In genomic region chr22:20702546-20703413, GRCh38 we compare ENCODE assay signal across 8 cellular contexts.
DNase-seq lines count a peak whose midpoint lies in the region; ATAC-seq and TF ChIP-seq lines count a peak whose summit lies in the region.
"Not testable (repeated sequence)": the region's sequence is repeated elsewhere in the genome, so short reads cannot be mapped to it uniquely, and the experiment has no call there.

No MANE protein-coding gene starts in this region.

- CTCF ChIA-PET in T-cell (lab: Charles Lee), result interaction anchor here in 1 of 2 donors (0.6 kb wide), 1 partner anchor 155 kb away, joined by 5 read pairs; no protein-coding TSS in a partner anchor

- H3K4me3 ChIP-seq in right atrium auricular region, result peak overlapping the region; percentile 62 to 68
- peak overlapping the region; percentile 60 to 63 for H3K4me3 ChIP-seq in uterus

- H3K36me3 ChIP-seq in right atrium auricular region, uterus: not testable (repeated sequence)

- not testable (repeated sequence) for H3K4me1 ChIP-seq in right atrium auricular region, uterus

- peak; percentile 60 for ATAC-seq in HG02884 (IDR thresholded peaks at IDR 0.05; ENCODE audit: unreplicated experiment)
- peak; percentile 78 to 80 (median 79) for ATAC-seq in T-cell (replicated peaks in 1 of 4)

- DNase-seq in GM13977 (ENCODE audit: low spot score) (peak; percentile 96), NCI-H146 treated with DMSO at 0.1 percent for 48 hours (lab: John Stamatoyannopoulos, UW; ENCODE audit: unreplicated experiment) (peak; percentile 77), T-cell (peak; percentile 90 to 98 (median 96)), amniotic stem cell (lab: John Stamatoyannopoulos, UW) (peak; percentile 90), right atrium auricular region (ENCODE audit: low spot score) (peak; percentile 95), pulmonary artery endothelial cell (ENCODE audit: low read depth, low spot score) (peak; percentile 62), uterus (peak; percentile 96 to 97)

- intact Hi-C loops in uterus (cut with DNase I; ENCODE audit: low total_unique reads), result not testable (repeated sequence)

- peak in 1 of 2 donors; percentile 12 for TF ChIP-seq POLR2A in uterus (IDR thresholded peaks at IDR 0.05)

- peak overlapping the region; percentile 90 to 95 (median 92) for H3K4me3 Mint-ChIP-seq in T-cell

- H3K9me3 Mint-ChIP-seq in T-cell, result not testable (repeated sequence)

- TF ChIP-seq CTCF in GM13977 (IDR thresholded peaks at IDR 0.05; ENCODE audit: extremely low read depth, insufficient read depth, missing control alignments); right atrium auricular region (IDR thresholded peaks at IDR 0.05): not testable (repeated sequence)
- peak in 1 of 4 experiments; percentile 4 for TF ChIP-seq CTCF in uterus (IDR thresholded peaks at IDR 0.05)

- peak overlapping the region; percentile 98 to 100 for H3K27ac Mint-ChIP-seq in T-cell

- H3K36me3 Mint-ChIP-seq in T-cell, result not testable (repeated sequence)

- H3K27me3 Mint-ChIP-seq in T-cell, result not testable (repeated sequence)

- in situ Hi-C loops in GM13977 (cut with MboI; ENCODE audit: low pct_unique_long_range_greater_than_20kb, low sequenced_read_pairs, unreplicated experiment), result not testable (repeated sequence)

- not testable (repeated sequence) for H3K27me3 ChIP-seq in right atrium auricular region, uterus

- peak overlapping the region; percentile 56 to 60 for H3K27ac ChIP-seq in right atrium auricular region
- peak overlapping the region; percentile 77 to 84 for H3K27ac ChIP-seq in uterus

- H3K4me1 Mint-ChIP-seq in T-cell, result peaks cover 13 to 16% (median 15%) of the 10 kb centered on the region in 3 donors

- POLR2A ChIA-PET in T-cell (lab: Charles Lee), result interaction anchor here in 1 of 2 donors (0.6 kb wide), 1 partner anchor 207 kb away, joined by 3 read pairs; the partner anchor contains the start of gene KLHL22

- H3K9me3 ChIP-seq in right atrium auricular region, uterus: not testable (repeated sequence)

Comparison
In these comparisons a context has a peak if more than half of its experiments do, and no peak if none do; other contexts are left out.
1. Peak in every context shown above with its lines: DNase-seq, ATAC-seq, H3K4me3 ChIP-seq and H3K27ac ChIP-seq.